In genomic region chr15:59904450-59904979, GRCh38 we compare ENCODE assay signal across 22 cellular contexts.
"Had no signal": no experiment of that assay in that cellular context is flagged by ENCODE, and none has a peak within 500 bp of the region (broad histone marks: within the 10 kb centered on the region; RNA-seq: fewer than 3 reads in every experiment).

No MANE protein-coding gene starts in this region.

- H3K27ac ChIP-seq: colonic mucosa, dorsolateral prefrontal cortex, epithelial cell of prostate, gastroesophageal sphincter, left ventricle myocardium inferior, vagina, WERI-Rb-1 had no signal

- H3K27me3 ChIP-seq: colonic mucosa, vagina had no signal

- DNase-seq: activated CD8-positive, alpha-beta memory T cell treated with anti-CD3 and anti-CD28 coated beads for 24 hours; activated CD8-positive, alpha-beta memory T cell treated with anti-CD3 and anti-CD28 coated beads, Interleukin-2, amount 50 U/mL, for 4 hours; activated naive CD4-positive, alpha-beta T cell treated with Interleukin-2 at 50 U/mL for 16 hours; activated naive CD8-positive, alpha-beta T cell treated with anti-CD3 and anti-CD28 coated beads, Interleukin-2, amount 10 ng/mL, durations not matched to agents 7 days and 5 days; activated T-cell treated with anti-CD3 and anti-CD28 coated beads, Interleukin-2, amount 50 U/mL, for 4 hours; amniotic stem cell; colonic mucosa; dorsolateral prefrontal cortex; head of caudate nucleus; immature natural killer cell; left ventricle myocardium inferior; mammary epithelial cell; midbrain; natural killer cell; stimulated activated CD4-positive, alpha-beta T cell treated with anti-CD3 and anti-CD28 coated beads, Interleukin-2, amount 100 ng/mL, for 48 hours; stimulated activated CD8-positive, alpha-beta memory T cell treated with anti-CD3 and anti-CD28 coated beads, Interleukin-4, amount 100 ng/mL, for 48 hours; stimulated activated naive B cell treated with anti-CD40 and anti-IgM and Interleukin-4, amounts not matched to agents 10 μg/mL and 1 μg/mL and 100 μg/mL, for 72 hours; trophoblast cell; WERI-Rb-1 had no signal

- ATAC-seq: activated T-cell treated with anti-CD3 and anti-CD28 coated beads, Interleukin-2, amount 50 U/mL, for 4 hours; gastroesophageal sphincter; natural killer cell; stimulated activated naive B cell treated with anti-CD40 and anti-IgM and Interleukin-4, amounts not matched to agents 10 μg/mL and 1 μg/mL and 100 μg/mL, for 72 hours had no signal

- H3K4me3 ChIP-seq: colonic mucosa, dorsolateral prefrontal cortex, gastroesophageal sphincter, left ventricle myocardium inferior, vagina had no signal

- H3K36me3 ChIP-seq: colonic mucosa, gastroesophageal sphincter, left ventricle myocardium inferior, vagina, WERI-Rb-1 had no signal

- H3K4me1 ChIP-seq: colonic mucosa, gastroesophageal sphincter, left ventricle myocardium inferior had no signal

- H3K9me3 ChIP-seq: colonic mucosa, gastroesophageal sphincter, left ventricle myocardium inferior, vagina had no signal
